ENCODE assay signal across 15 cellular contexts in genomic region chr1:192577145-192578140, GRCh38. TPM values are rescaled to one million over a fixed set of nuclear protein-coding genes. Genes with fewer than 3 reads are reported as not detected.
A peak's percentile ranks its signal among the peaks of the same experiment; 100 is the strongest.
DNase-seq lines count a peak whose midpoint lies in the region; ATAC-seq and TF ChIP-seq lines count a peak whose summit lies in the region.
"Had no signal": no experiment of that assay in that cellular context is flagged by ENCODE, and none has a peak within 500 bp of the region (broad histone marks: within the 10 kb centered on the region; RNA-seq: fewer than 3 reads in every experiment).

No MANE protein-coding gene starts in this region.

- peak overlapping the region; percentile 90 to 98 (median 96) for H3K27ac Mint-ChIP-seq in CD4-positive, CD25-positive, alpha-beta regulatory T cell
- no peak overlapping the region for H3K27ac Mint-ChIP-seq in activated naive CD8-positive, alpha-beta T cell treated with anti-CD3 and anti-CD28 coated beads, Interleukin-2, amount 10 ng/mL, durations not matched to agents 7 days and 5 days
- H3K27ac Mint-ChIP-seq in natural killer cell treated with Interleukin-12 subunit alpha and Interleukin-12 subunit beta and Interleukin-15 and Interleukin-18, amount 100 ng/mL, for 72 hours = peak overlapping the region; percentile 82 to 94
- H3K27ac Mint-ChIP-seq: activated naive CD4-positive, alpha-beta T cell treated with anti-CD3 and anti-CD28 coated beads, Interleukin-2, amount 50 U/mL, for 72 hours; dendritic cell treated with granulocyte-macrophage colony-stimulating factor and Interleukin-4, amounts not matched to agents 40 ng/mL and 50 ng/mL, for 4 days had no signal

- peaks cover 20% of the 10 kb centered on the region for H3K36me3 Mint-ChIP-seq in CD4-positive, CD25-positive, alpha-beta regulatory T cell
- peaks cover 11% of the 10 kb centered on the region for H3K36me3 Mint-ChIP-seq in activated naive CD8-positive, alpha-beta T cell treated with anti-CD3 and anti-CD28 coated beads, Interleukin-2, amount 10 ng/mL, durations not matched to agents 7 days and 5 days
- H3K36me3 Mint-ChIP-seq in natural killer cell treated with Interleukin-12 subunit alpha and Interleukin-12 subunit beta and Interleukin-15 and Interleukin-18, amount 100 ng/mL, for 72 hours = peaks cover 45% of the 10 kb centered on the region
- H3K36me3 Mint-ChIP-seq: activated naive CD4-positive, alpha-beta T cell treated with anti-CD3 and anti-CD28 coated beads, Interleukin-2, amount 50 U/mL, for 72 hours had no signal

- CTCF ChIA-PET in RWPE1 (lab: Yijun Ruan, JAX) (interaction anchor here (0.7 to 1.2 kb wide), 4 partner anchors 9 to 103 kb away, joined by 3 to 5 read pairs (median 3); no protein-coding TSS in a partner anchor), HEK293T (lab: Yijun Ruan, JAX) (no interaction called here)

- peaks cover 60% of the 10 kb centered on the region for H3K4me1 ChIP-seq in CD4-positive, CD25-positive, alpha-beta regulatory T cell (ENCODE audit: control insufficient read depth, insufficient read depth, low read length, poor library complexity, severe bottlenecking)

- peak overlapping the region; percentile 90 to 97 (median 91) for H3K4me3 Mint-ChIP-seq in CD4-positive, CD25-positive, alpha-beta regulatory T cell
- H3K4me3 Mint-ChIP-seq in activated naive CD8-positive, alpha-beta T cell treated with anti-CD3 and anti-CD28 coated beads, Interleukin-2, amount 10 ng/mL, durations not matched to agents 7 days and 5 days = peak overlapping the region; percentile 14
- peak overlapping the region; percentile 91 for H3K4me3 Mint-ChIP-seq in natural killer cell treated with Interleukin-12 subunit alpha and Interleukin-12 subunit beta and Interleukin-15 and Interleukin-18, amount 100 ng/mL, for 72 hours
- H3K4me3 Mint-ChIP-seq: dendritic cell treated with granulocyte-macrophage colony-stimulating factor and Interleukin-4, amounts not matched to agents 40 ng/mL and 50 ng/mL, for 4 days; neural crest cell had no signal

- peak overlapping the region; percentile 95 for H3K27ac ChIP-seq in CD4-positive, CD25-positive, alpha-beta regulatory T cell (ENCODE audit: insufficient read depth, low read length, poor library complexity, severe bottlenecking)
- H3K27ac ChIP-seq in RWPE1 = no peak overlapping the region
- H3K27ac ChIP-seq: C4-2B, WERI-Rb-1 had no signal

- H3K4me1 Mint-ChIP-seq in CD4-positive, CD25-positive, alpha-beta regulatory T cell = peaks cover 37 to 78% (median 64%) of the 10 kb centered on the region in 4 donors
- peaks cover 30% of the 10 kb centered on the region for H3K4me1 Mint-ChIP-seq in activated naive CD8-positive, alpha-beta T cell treated with anti-CD3 and anti-CD28 coated beads, Interleukin-2, amount 10 ng/mL, durations not matched to agents 7 days and 5 days
- peaks cover 41 to 71% of the 10 kb centered on the region in 2 donors for H3K4me1 Mint-ChIP-seq in natural killer cell treated with Interleukin-12 subunit alpha and Interleukin-12 subunit beta and Interleukin-15 and Interleukin-18, amount 100 ng/mL, for 72 hours (ENCODE audit: low read depth in 2 of 2)
- H3K4me1 Mint-ChIP-seq: neural crest cell had no signal

- peak overlapping the region; percentile 97 for H3K4me3 ChIP-seq in CD4-positive, CD25-positive, alpha-beta regulatory T cell (ENCODE audit: low read depth, low read length)

- no peak for ATAC-seq in CD4-positive, CD25-positive, alpha-beta regulatory T cell (ENCODE audit: low read depth in 2 of 2)
- ATAC-seq in GM18505 (IDR thresholded peaks at IDR 0.05; ENCODE audit: unreplicated experiment) = no peak
- ATAC-seq in activated naive CD8-positive, alpha-beta T cell treated with anti-CD3 and anti-CD28 coated beads, Interleukin-2, amount 10 ng/mL, durations not matched to agents 7 days and 5 days (ENCODE audit: low read depth) = no peak
- no peak for ATAC-seq in natural killer cell treated with Interleukin-12 subunit alpha and Interleukin-12 subunit beta and Interleukin-15 and Interleukin-18, amount 100 ng/mL, for 72 hours
- ATAC-seq: activated naive CD4-positive, alpha-beta T cell treated with anti-CD3 and anti-CD28 coated beads, Interleukin-2, amount 50 U/mL, for 72 hours had no signal

- no peak for TF ChIP-seq CTCF in RWPE1 (conservative IDR thresholded peaks at IDR 0.05; ENCODE audit: low read depth)

- POLR2A ChIA-PET in activated naive CD8-positive, alpha-beta T cell treated with anti-CD3 and anti-CD28 coated beads, Interleukin-2, amount 10 ng/mL, durations not matched to agents 7 days and 5 days (lab: Charles Lee) = no interaction called here
- POLR2A ChIA-PET in RWPE1 (lab: Yijun Ruan, JAX; ENCODE audit: low non-redundant PET) (no interaction called here), HEK293T (lab: Yijun Ruan, JAX) (no interaction called here)

- H3K27me3 Mint-ChIP-seq in CD4-positive, CD25-positive, alpha-beta regulatory T cell = peaks cover 9% of the 10 kb centered on the region
- no peaks in the 10 kb centered on the region for H3K27me3 Mint-ChIP-seq in activated naive CD8-positive, alpha-beta T cell treated with anti-CD3 and anti-CD28 coated beads, Interleukin-2, amount 10 ng/mL, durations not matched to agents 7 days and 5 days
- H3K27me3 Mint-ChIP-seq in natural killer cell treated with Interleukin-12 subunit alpha and Interleukin-12 subunit beta and Interleukin-15 and Interleukin-18, amount 100 ng/mL, for 72 hours = no peaks in the 10 kb centered on the region
- H3K27me3 Mint-ChIP-seq: dendritic cell treated with granulocyte-macrophage colony-stimulating factor and Interleukin-4, amounts not matched to agents 40 ng/mL and 50 ng/mL, for 4 days had no signal

- H3K9me3 Mint-ChIP-seq in CD4-positive, CD25-positive, alpha-beta regulatory T cell = peaks cover 0 to 3% (median 0%) of the 10 kb centered on the region in 7 donors
- no peaks in the 10 kb centered on the region for H3K9me3 Mint-ChIP-seq in activated naive CD8-positive, alpha-beta T cell treated with anti-CD3 and anti-CD28 coated beads, Interleukin-2, amount 10 ng/mL, durations not matched to agents 7 days and 5 days
- no peaks in the 10 kb centered on the region for H3K9me3 Mint-ChIP-seq in natural killer cell treated with Interleukin-12 subunit alpha and Interleukin-12 subunit beta and Interleukin-15 and Interleukin-18, amount 100 ng/mL, for 72 hours
- H3K9me3 Mint-ChIP-seq: activated naive CD4-positive, alpha-beta T cell treated with anti-CD3 and anti-CD28 coated beads, Interleukin-2, amount 50 U/mL, for 72 hours; dendritic cell treated with granulocyte-macrophage colony-stimulating factor and Interleukin-4, amounts not matched to agents 40 ng/mL and 50 ng/mL, for 4 days; neural crest cell had no signal

- no peaks in the 10 kb centered on the region for H3K9me3 ChIP-seq in CD4-positive, CD25-positive, alpha-beta regulatory T cell (ENCODE audit: control insufficient read depth in 2 of 2, low read length in 2 of 2)

- H3K36me3 ChIP-seq in CD4-positive, CD25-positive, alpha-beta regulatory T cell (ENCODE audit: control insufficient read depth, insufficient read depth, low read length) = peaks cover 31% of the 10 kb centered on the region
- H3K36me3 ChIP-seq: WERI-Rb-1 had no signal

- H3K27me3 ChIP-seq in CD4-positive, CD25-positive, alpha-beta regulatory T cell (ENCODE audit: control insufficient read depth, insufficient read depth, low read length) = no peaks in the 10 kb centered on the region

- DNase-seq in CD4-positive, CD25-positive, alpha-beta regulatory T cell = peak in 1 of 3 donors; percentile 15
- no peak for DNase-seq in activated naive CD8-positive, alpha-beta T cell treated with anti-CD3 and anti-CD28 coated beads, Interleukin-2, amount 10 ng/mL, durations not matched to agents 7 days and 5 days
- no peak for DNase-seq in natural killer cell treated with Interleukin-12 subunit alpha and Interleukin-12 subunit beta and Interleukin-15 and Interleukin-18, amount 100 ng/mL, for 72 hours (ENCODE audit: low spot score)
- DNase-seq in RWPE1 (ENCODE audit: low spot score) (no peak), NCI-H1092 treated with DMSO at 0.1 percent for 48 hours (lab: John Stamatoyannopoulos, UW) (no peak), NCI-H187 treated with DMSO at 0.1 percent for 48 hours (lab: John Stamatoyannopoulos, UW) (no peak), HEK293T (ENCODE audit: extremely low spot score) (no peak)
- DNase-seq: NCI-H510A, WERI-Rb-1 had no signal

- peak; percentile 37 for TF ChIP-seq POLR2A in GM18505 (IDR thresholded peaks at IDR 0.05; ENCODE audit: borderline replicate concordance, extremely low read depth, insufficient read depth, insufficient read length)

TF ChIP-seq in HEK293T, 16 proteins besides CTCF, POLR2A, EP300 and RAD21:
- TF ChIP-seq HDGF (IDR thresholded peaks at IDR 0.05; ENCODE audit: borderline replicate concordance) (no peak), BHLHE40 (IDR thresholded peaks at IDR 0.05; ENCODE audit: borderline replicate concordance) (no peak), SP1 (IDR thresholded peaks at IDR 0.05) (no peak), ELF4 (IDR thresholded peaks at IDR 0.05) (no peak)

RNA-seq across cellular contexts. Expression of gene RGS1, which starts 1.9 kb away (rescaled TPM):
- total RNA-seq in CD4-positive, CD25-positive, alpha-beta regulatory T cell = 2,600 TPM
- polyA plus RNA-seq in CD4-positive, CD25-positive, alpha-beta regulatory T cell = 100 to 1,000 TPM; 118 to 294 (median 158) TPM
- 10 to 100 TPM; 10.1 to 15.3 TPM for total RNA-seq in activated naive CD8-positive, alpha-beta T cell treated with anti-CD3 and anti-CD28 coated beads, Interleukin-2, amount 10 ng/mL, durations not matched to agents 7 days and 5 days
- total RNA-seq in natural killer cell treated with Interleukin-12 subunit alpha and Interleukin-12 subunit beta and Interleukin-15 and Interleukin-18, amount 100 ng/mL, for 72 hours = 100 to 1,000 TPM in 1 of 2 donors, 10 to 100 TPM in 1; 67.6 to 143 TPM
- total RNA-seq: fibroblast of villous mesenchyme, neural crest cell had no signal

RNA-seq across cellular contexts. Expression of gene RGS13, which starts 58.5 kb away (rescaled TPM):
- total RNA-seq in CD4-positive, CD25-positive, alpha-beta regulatory T cell = 0.32 TPM
- polyA plus RNA-seq in CD4-positive, CD25-positive, alpha-beta regulatory T cell = not detected
- total RNA-seq in activated naive CD8-positive, alpha-beta T cell treated with anti-CD3 and anti-CD28 coated beads, Interleukin-2, amount 10 ng/mL, durations not matched to agents 7 days and 5 days = under 1 TPM in 1 of 2 experiments, not detected in 1; 0.08 TPM
- total RNA-seq in natural killer cell treated with Interleukin-12 subunit alpha and Interleukin-12 subunit beta and Interleukin-15 and Interleukin-18, amount 100 ng/mL, for 72 hours = 1 to 10 TPM in 1 of 2 donors, under 1 TPM in 1; 0.64 to 1.1 TPM
- total RNA-seq: activated naive CD4-positive, alpha-beta T cell treated with anti-CD3 and anti-CD28 coated beads, Interleukin-2, amount 50 U/mL, for 72 hours; fibroblast of villous mesenchyme; neural crest cell had no signal

Comparison
In these comparisons a context has a peak if more than half of its experiments do, and no peak if none do; other contexts are left out.
1. H3K4me3 Mint-ChIP-seq: peak in every context shown above with its lines; median percentile 91 in CD4-positive, CD25-positive, alpha-beta regulatory T cell; 91 in natural killer cell treated with Interleukin-12 subunit alpha and Interleukin-12 subunit beta and Interleukin-15 and Interleukin-18, amount 100 ng/mL, for 72 hours; 14 in activated naive CD8-positive, alpha-beta T cell treated with anti-CD3 and anti-CD28 coated beads, Interleukin-2, amount 10 ng/mL, durations not matched to agents 7 days and 5 days.
2. RNA of gene RGS1, which starts 1.9 kb away (total RNA-seq): 2,600 TPM in CD4-positive, CD25-positive, alpha-beta regulatory T cell (single experiment); 67.6 to 143 TPM in natural killer cell treated with Interleukin-12 subunit alpha and Interleukin-12 subunit beta and Interleukin-15 and Interleukin-18, amount 100 ng/mL, for 72 hours and 10.1 to 15.3 TPM in activated naive CD8-positive, alpha-beta T cell treated with anti-CD3 and anti-CD28 coated beads, Interleukin-2, amount 10 ng/mL, durations not matched to agents 7 days and 5 days; every median in the first group is over 10 times any median in the second.